ENCODE assay signal across 9 cellular contexts in the genomic region with DNA sequence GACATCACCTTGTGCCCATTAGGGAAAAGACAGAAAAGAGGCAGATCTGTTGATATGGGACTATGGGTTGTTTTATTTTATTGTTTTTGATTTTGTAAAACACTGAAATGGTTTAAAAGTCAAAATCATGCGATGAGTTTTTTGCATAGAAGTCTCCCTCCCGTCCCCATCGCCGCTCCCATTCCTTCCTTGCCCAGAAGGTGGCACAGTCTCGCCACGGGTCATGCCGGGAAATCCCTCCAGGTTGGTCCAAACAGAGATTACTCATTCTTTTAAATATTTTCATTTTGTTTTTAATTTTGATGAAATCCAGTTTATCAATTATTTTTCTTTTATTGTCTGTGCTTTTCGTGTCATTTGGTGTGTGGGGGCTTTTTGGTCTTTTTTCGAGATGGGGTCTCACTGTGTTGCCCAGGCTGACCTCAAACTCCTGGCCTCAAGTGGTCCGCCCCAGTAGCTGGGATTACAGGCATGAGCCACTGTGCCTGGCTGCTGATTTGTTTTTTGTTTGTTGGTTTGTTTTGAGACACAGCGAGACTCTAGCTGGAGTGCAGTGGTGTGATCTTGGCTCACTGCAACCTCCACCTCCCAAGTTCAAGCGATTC. TPM values are rescaled to one million over a fixed set of nuclear protein-coding genes. Genes with fewer than 3 reads are reported as not detected.
A peak's percentile ranks its signal among the peaks of the same experiment; 100 is the strongest.
DNase-seq lines count a peak whose midpoint lies in the region; ATAC-seq and TF ChIP-seq lines count a peak whose summit lies in the region.
"Had no signal": no experiment of that assay in that cellular context is flagged by ENCODE, and none has a peak within 500 bp of the region (broad histone marks: within the 10 kb centered on the region; RNA-seq: fewer than 3 reads in every experiment).

No MANE protein-coding gene starts in this region.

- peak; percentile 35 for ATAC-seq in foreskin keratinocyte
- peak; percentile 73 for ATAC-seq in sciatic nerve
- ATAC-seq in HG02981 (IDR thresholded peaks at IDR 0.05; ENCODE audit: unreplicated experiment) = no peak
- ATAC-seq in HG03571 (IDR thresholded peaks at IDR 0.05; ENCODE audit: unreplicated experiment) = no peak

- H3K4me1 ChIP-seq in foreskin keratinocyte = no peaks in the 10 kb centered on the region

- no peak overlapping the region for H3K27ac ChIP-seq in foreskin keratinocyte
- H3K27ac ChIP-seq: BLaER1 treated with 17β-estradiol and CSF1 and Interleukin-3, amounts not matched to agents 10 nM and 100 nM had no signal

- TF ChIP-seq CTCF in foreskin keratinocyte (conservative IDR thresholded peaks at IDR 0.05) = peak; percentile 95

- intact Hi-C loops in sciatic nerve (cut with DNase I) = loop anchor here (5.0 kb wide), 1 partner anchor 63 kb away; no protein-coding TSS in a partner anchor

- H3K27me3 ChIP-seq in foreskin keratinocyte = no peaks in the 10 kb centered on the region
- H3K27me3 ChIP-seq: BLaER1 treated with 17β-estradiol and CSF1 and Interleukin-3, amounts not matched to agents 10 nM and 100 nM had no signal

- peak; percentile 17 for DNase-seq in DMS79 treated with DMSO at 0.1 percent for 48 hours (lab: John Stamatoyannopoulos, UW)
- DNase-seq in DMS79 (lab: John Stamatoyannopoulos, UW) = no peak
- DNase-seq in HK-2 (ENCODE audit: unreplicated experiment) = peak; percentile 58
- DNase-seq in UCSD-AML1 (lab: John Stamatoyannopoulos, UW; ENCODE audit: unreplicated experiment) = peak; percentile 63
- DNase-seq in foreskin keratinocyte = no peak
- peak; percentile 79 for DNase-seq in sciatic nerve (ENCODE audit: low spot score)

RNA-seq across cellular contexts. Expression of gene PGPEP1, which starts 9.2 kb away (rescaled TPM):
- 4.5 and 6.4 TPM in 2 replicates for total RNA-seq in foreskin keratinocyte
- 2.9 and 4.2 TPM in 2 replicates for polyA plus RNA-seq in foreskin keratinocyte
- 49.6 TPM for total RNA-seq in sciatic nerve

RNA-seq across cellular contexts. Expression of gene LSM4, which starts 26.8 kb away (rescaled TPM):
- 234 and 242 TPM in 2 replicates for total RNA-seq in foreskin keratinocyte
- polyA plus RNA-seq in foreskin keratinocyte = 365 and 374 TPM in 2 replicates
- total RNA-seq in sciatic nerve = 45.7 TPM

RNA-seq across cellular contexts. Expression of gene GDF15, which starts 36.3 kb away (rescaled TPM):
- total RNA-seq in foreskin keratinocyte (0.34 and 0.67 TPM in 2 replicates), sciatic nerve (8.3 TPM)
- polyA plus RNA-seq in foreskin keratinocyte = 0.48 and 0.57 TPM in 2 replicates

RNA-seq across cellular contexts. Expression of gene LRRC25, which starts 47.8 kb away (rescaled TPM):
- total RNA-seq in foreskin keratinocyte (not detected in 2 replicates), sciatic nerve (8.2 TPM)
- not detected in 2 replicates for polyA plus RNA-seq in foreskin keratinocyte

Comparison
In these comparisons a context has a peak if more than half of its experiments do, and no peak if none do; other contexts are left out.
1. DNase-seq: peak in DMS79 treated with DMSO at 0.1 percent for 48 hours (single experiment), HK-2 (single experiment), UCSD-AML1 (single experiment) and sciatic nerve (single experiment); none in DMS79 (single experiment) and foreskin keratinocyte (0 of 2).
2. ATAC-seq: peak in foreskin keratinocyte (single experiment) and sciatic nerve (single experiment); none in HG02981 (single experiment) and HG03571 (single experiment).